Comparison of ENCODE assay signal across 11 cellular contexts in genomic region chr17:74785096-74785980, GRCh38. TPM values are rescaled to one million over a fixed set of nuclear protein-coding genes. Genes with fewer than 3 reads are reported as not detected.
A peak's percentile ranks its signal among the peaks of the same experiment; 100 is the strongest.
DNase-seq lines count a peak whose midpoint lies in the region; ATAC-seq, FAIRE-seq and TF ChIP-seq lines count a peak whose summit lies in the region.
"Had no signal": no experiment of that assay in that cellular context is flagged by ENCODE, and none has a peak within 500 bp of the region (broad histone marks: within the 10 kb centered on the region; RNA-seq: fewer than 3 reads in every experiment).

No MANE protein-coding gene starts in this region.

- peak; percentile 49 for DNase-seq in cardiac septum (ENCODE audit: low spot score)
- no peak for DNase-seq in Right ventricle myocardium superior
- DNase-seq in activated CD4-positive, alpha-beta T cell treated with anti-CD3 and anti-CD28 coated beads, Interleukin-2, amount 50 U/mL, for 48 hours, result peak; percentile 34 to 45
- DNase-seq in epithelial cell of proximal tubule (ENCODE audit: low read depth), result no peak
- no peak for DNase-seq in urothelium cell line (ENCODE audit: low spot score)
- DNase-seq in SHP77 (lab: John Stamatoyannopoulos, UW), result no peak
- DNase-seq in NCI-H146 treated with DMSO at 0.1 percent for 48 hours (lab: John Stamatoyannopoulos, UW; ENCODE audit: unreplicated experiment), result no peak
- DNase-seq: adrenal gland, AML-193, NCI-H2029 had no signal

- no peak overlapping the region for H3K4me3 ChIP-seq in epithelial cell of proximal tubule (ENCODE audit: low read depth, low read length)
- H3K4me3 ChIP-seq: adrenal gland had no signal

- ATAC-seq in Right ventricle myocardium superior (ENCODE audit: poor library complexity) (no peak), HG02763 (IDR thresholded peaks at IDR 0.05; ENCODE audit: unreplicated experiment) (no peak)

- FAIRE-seq in urothelium cell line (lab: Jason Lieb, UNC), result peak; percentile 76

- TF ChIP-seq CTCF in epithelial cell of proximal tubule (conservative IDR thresholded peaks at IDR 0.05; ENCODE audit: low read depth, low read length), result peak; percentile 21

- intact Hi-C loops in cardiac septum (cut with DNase I), result no loop called here
- intact Hi-C loops in Right ventricle myocardium superior (cut with DNase I), result no loop called here

RNA-seq across cellular contexts. Expression of gene NAT9, which starts 9.2 kb away (rescaled TPM):
- total RNA-seq in cardiac septum (27.6 TPM), Right ventricle myocardium superior (18.6 TPM), epithelial cell of proximal tubule (18.2 and 24.5 TPM in 2 replicates)

RNA-seq across cellular contexts. Expression of gene NHERF1, which starts 36.9 kb away (rescaled TPM):
- total RNA-seq in cardiac septum (10.1 TPM), Right ventricle myocardium superior (13.7 TPM), epithelial cell of proximal tubule (45.1 and 64.6 TPM in 2 replicates)

RNA-seq across cellular contexts. Expression of gene RAB37, which starts 48.3 kb away (rescaled TPM):
- total RNA-seq in cardiac septum, result 0.94 TPM
- 4.1 TPM for total RNA-seq in Right ventricle myocardium superior
- 0.14 TPM in 1 of 2 replicates, not detected in the other for total RNA-seq in epithelial cell of proximal tubule

Comparison
In these comparisons a context has a peak if more than half of its experiments do, and no peak if none do; other contexts are left out.
1. DNase-seq: peak in cardiac septum (single experiment) and activated CD4-positive, alpha-beta T cell treated with anti-CD3 and anti-CD28 coated beads, Interleukin-2, amount 50 U/mL, for 48 hours (2 of 2); none in Right ventricle myocardium superior (single experiment), epithelial cell of proximal tubule (single experiment), urothelium cell line (single experiment), SHP77 (0 of 2) and NCI-H146 treated with DMSO at 0.1 percent for 48 hours (single experiment).